Comparison of ENCODE assay signal across 1 cellular context in the genomic region with DNA sequence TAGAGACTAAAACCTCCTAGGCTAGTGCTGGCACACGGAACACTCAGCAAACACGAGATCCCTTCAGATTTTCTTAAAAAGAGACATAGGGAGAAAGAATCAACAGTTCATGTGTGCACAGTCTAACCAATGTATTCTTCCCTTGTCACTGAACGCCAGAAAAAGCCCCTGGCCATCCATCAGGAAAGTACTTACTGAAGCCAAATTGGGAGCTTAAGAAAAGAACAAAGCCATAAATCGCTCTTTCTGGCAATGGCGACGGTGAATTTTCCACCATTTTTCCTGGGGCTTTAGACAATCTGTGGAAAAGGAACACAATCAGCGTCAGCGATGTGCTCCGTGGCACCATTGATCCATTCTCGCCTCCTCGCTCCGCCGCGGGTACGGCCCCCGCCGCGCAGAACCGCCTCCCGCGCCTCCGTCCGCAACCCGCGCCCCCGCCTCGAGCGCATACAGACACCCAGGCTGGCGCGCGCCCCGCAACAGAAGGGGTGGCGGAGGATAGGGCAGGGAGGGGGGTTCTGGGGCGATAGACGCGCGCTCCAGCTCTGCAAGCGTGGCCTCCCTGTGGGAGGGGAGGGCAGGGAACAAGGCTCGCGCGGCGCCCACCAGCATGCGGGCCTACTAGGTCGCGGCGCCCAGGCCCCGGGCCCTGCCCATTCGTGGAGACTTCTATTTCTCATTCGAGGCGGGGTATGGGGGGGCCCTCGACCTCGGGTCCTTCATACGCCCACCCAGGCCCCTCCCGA.
TF ChIP-seq lines count a peak whose summit lies in the region.

No MANE protein-coding gene starts in this region.

TF ChIP-seq in HEK293, 187 proteins besides CTCF, POLR2A, EP300 and RAD21 (continued from another document and continues in another):
- TF ChIP-seq, protein P1, sequence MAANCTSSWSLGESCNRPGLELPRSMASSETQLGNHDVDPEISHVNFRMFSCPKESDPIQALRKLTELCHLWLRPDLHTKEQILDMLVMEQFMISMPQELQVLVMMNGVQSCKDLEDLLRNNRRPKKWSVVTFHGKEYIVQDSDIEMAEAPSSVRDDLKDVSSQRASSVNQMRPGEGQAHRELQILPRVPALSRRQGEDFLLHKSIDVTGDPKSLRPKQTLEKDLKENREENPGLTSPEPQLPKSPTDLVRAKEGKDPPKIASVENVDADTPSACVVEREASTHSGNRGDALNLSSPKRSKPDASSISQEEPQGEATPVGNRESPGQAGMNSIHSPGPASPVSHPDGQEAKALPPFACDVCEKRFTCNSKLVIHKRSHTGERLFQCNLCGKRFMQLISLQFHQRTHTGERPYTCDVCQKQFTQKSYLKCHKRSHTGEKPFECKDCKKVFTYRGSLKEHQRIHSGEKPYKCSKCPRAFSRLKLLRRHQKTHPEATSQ (tag by site-specific recombination; IDR thresholded peaks at IDR 0.05): peak; percentile 97
- TF ChIP-seq, protein P2, sequence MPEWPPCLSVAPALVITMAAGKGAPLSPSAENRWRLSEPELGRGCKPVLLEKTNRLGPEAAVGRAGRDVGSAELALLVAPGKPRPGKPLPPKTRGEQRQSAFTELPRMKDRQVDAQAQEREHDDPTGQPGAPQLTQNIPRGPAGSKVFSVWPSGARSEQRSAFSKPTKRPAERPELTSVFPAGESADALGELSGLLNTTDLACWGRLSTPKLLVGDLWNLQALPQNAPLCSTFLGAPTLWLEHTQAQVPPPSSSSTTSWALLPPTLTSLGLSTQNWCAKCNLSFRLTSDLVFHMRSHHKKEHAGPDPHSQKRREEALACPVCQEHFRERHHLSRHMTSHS (tag by site-specific recombination; IDR thresholded peaks at IDR 0.05): no peak
- no peak; the same call in 1 of the 2 replicates for TF ChIP-seq ZNF335 (tag by site-specific recombination; conservative IDR thresholded peaks at IDR 0.05)
- TF ChIP-seq, protein P3, sequence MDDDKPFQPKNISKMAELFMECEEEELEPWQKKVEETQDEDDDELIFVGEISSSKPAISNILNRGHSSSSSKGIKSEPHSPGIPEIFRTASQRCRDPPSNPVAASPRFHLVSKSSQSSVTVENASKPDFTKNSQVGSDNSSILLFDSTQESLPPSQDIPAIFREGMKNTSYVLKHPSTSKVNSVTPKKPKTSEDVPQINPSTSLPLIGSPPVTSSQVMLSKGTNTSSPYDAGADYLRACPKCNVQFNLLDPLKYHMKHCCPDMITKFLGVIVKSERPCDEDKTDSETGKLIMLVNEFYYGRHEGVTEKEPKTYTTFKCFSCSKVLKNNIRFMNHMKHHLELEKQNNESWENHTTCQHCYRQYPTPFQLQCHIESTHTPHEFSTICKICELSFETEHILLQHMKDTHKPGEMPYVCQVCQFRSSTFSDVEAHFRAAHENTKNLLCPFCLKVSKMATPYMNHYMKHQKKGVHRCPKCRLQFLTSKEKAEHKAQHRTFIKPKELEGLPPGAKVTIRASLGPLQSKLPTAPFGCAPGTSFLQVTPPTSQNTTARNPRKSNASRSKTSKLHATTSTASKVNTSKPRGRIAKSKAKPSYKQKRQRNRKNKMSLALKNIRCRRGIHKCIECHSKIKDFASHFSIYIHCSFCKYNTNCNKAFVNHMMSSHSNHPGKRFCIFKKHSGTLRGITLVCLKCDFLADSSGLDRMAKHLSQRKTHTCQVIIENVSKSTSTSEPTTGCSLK (tag by site-specific recombination; IDR thresholded peaks at IDR 0.05): no peak
- no peak for TF ChIP-seq RBAK (tag by site-specific recombination; IDR thresholded peaks at IDR 0.05)
- peak; percentile 83 for TF ChIP-seq YY1 (tag by site-specific recombination; IDR thresholded peaks at IDR 0.05)
- TF ChIP-seq SP2 (tag by site-specific recombination; IDR thresholded peaks at IDR 0.05): peak; percentile 60; the same call in 1 of the 2 replicates
- TF ChIP-seq ZNF433 (tag by site-specific recombination; IDR thresholded peaks at IDR 0.05; ENCODE audit: low read depth): no peak
- TF ChIP-seq ZNF544 (tag by site-specific recombination; IDR thresholded peaks at IDR 0.05): no peak
- TF ChIP-seq, protein P4, sequence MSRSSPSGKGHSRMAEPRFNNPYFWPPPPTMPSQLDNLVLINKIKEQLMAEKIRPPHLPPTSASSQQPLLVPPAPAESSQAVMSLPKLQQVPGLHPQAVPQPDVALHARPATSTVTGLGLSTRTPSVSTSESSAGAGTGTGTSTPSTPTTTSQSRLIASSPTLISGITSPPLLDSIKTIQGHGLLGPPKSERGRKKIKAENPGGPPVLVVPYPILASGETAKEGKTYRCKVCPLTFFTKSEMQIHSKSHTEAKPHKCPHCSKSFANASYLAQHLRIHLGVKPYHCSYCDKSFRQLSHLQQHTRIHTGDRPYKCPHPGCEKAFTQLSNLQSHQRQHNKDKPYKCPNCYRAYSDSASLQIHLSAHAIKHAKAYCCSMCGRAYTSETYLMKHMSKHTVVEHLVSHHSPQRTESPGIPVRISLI (tag by site-specific recombination; IDR thresholded peaks at IDR 0.05): no peak
- peak; percentile 37; the same call in 1 of the 2 replicates for TF ChIP-seq ZNF707 (tag by site-specific recombination; IDR thresholded peaks at IDR 0.05)
- TF ChIP-seq ZNF132 (tag by site-specific recombination; IDR thresholded peaks at IDR 0.05; ENCODE audit: borderline replicate concordance): no peak
- peak; percentile 86 for TF ChIP-seq ZBTB7A (tag by site-specific recombination; IDR thresholded peaks at IDR 0.05; ENCODE audit: low read depth)
- peak; percentile 95 for TF ChIP-seq KLF8 (tag by site-specific recombination; IDR thresholded peaks at IDR 0.05)
- TF ChIP-seq ZNF133 (tag by site-specific recombination; IDR thresholded peaks at IDR 0.05): no peak
- TF ChIP-seq HOXC10 (CRISPR knock-in tag; IDR thresholded peaks at IDR 0.05): no peak
- peak; percentile 85 for TF ChIP-seq ZXDB (tag by site-specific recombination; IDR thresholded peaks at IDR 0.05)
- no peak for TF ChIP-seq ZNF138 (tag by site-specific recombination; IDR thresholded peaks at IDR 0.05; ENCODE audit: borderline replicate concordance)
- TF ChIP-seq ZNF561 (tag by site-specific recombination; IDR thresholded peaks at IDR 0.05; ENCODE audit: borderline replicate concordance): no peak
- no peak for TF ChIP-seq ZNF175 (tag by site-specific recombination; IDR thresholded peaks at IDR 0.05)
- 0 out of 2 replicates have a peak, but pooled peaks have one; percentile 34 for TF ChIP-seq ZNF146 (tag by site-specific recombination; IDR thresholded peaks at IDR 0.05)
- TF ChIP-seq BCL11A (tag by site-specific recombination; IDR thresholded peaks at IDR 0.05; ENCODE audit: low read depth): no peak
- no peak for TF ChIP-seq OVOL3 (tag by site-specific recombination; IDR thresholded peaks at IDR 0.05)
- TF ChIP-seq ZNF621 (tag by site-specific recombination; IDR thresholded peaks at IDR 0.05): no peak
- no peak for TF ChIP-seq ZNF654 (tag by site-specific recombination; IDR thresholded peaks at IDR 0.05; ENCODE audit: low read depth)
- TF ChIP-seq, protein P5, sequence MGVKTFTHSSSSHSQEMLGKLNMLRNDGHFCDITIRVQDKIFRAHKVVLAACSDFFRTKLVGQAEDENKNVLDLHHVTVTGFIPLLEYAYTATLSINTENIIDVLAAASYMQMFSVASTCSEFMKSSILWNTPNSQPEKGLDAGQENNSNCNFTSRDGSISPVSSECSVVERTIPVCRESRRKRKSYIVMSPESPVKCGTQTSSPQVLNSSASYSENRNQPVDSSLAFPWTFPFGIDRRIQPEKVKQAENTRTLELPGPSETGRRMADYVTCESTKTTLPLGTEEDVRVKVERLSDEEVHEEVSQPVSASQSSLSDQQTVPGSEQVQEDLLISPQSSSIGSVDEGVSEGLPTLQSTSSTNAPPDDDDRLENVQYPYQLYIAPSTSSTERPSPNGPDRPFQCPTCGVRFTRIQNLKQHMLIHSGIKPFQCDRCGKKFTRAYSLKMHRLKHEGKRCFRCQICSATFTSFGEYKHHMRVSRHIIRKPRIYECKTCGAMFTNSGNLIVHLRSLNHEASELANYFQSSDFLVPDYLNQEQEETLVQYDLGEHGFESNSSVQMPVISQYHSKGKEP (tag by site-specific recombination; IDR thresholded peaks at IDR 0.05): no peak
- no peak for TF ChIP-seq ZFP41 (tag by site-specific recombination; IDR thresholded peaks at IDR 0.05; ENCODE audit: borderline replicate concordance)
- TF ChIP-seq ZNF596 (tag by site-specific recombination; IDR thresholded peaks at IDR 0.05): no peak
- TF ChIP-seq TRIM28 (IDR thresholded peaks at IDR 0.05; ENCODE audit: borderline replicate concordance, low read length): no peak
- TF ChIP-seq ZNF658 (tag by site-specific recombination; IDR thresholded peaks at IDR 0.05): no peak
- TF ChIP-seq ZSCAN16 (tag by site-specific recombination; IDR thresholded peaks at IDR 0.05): no peak
- TF ChIP-seq, protein P6, sequence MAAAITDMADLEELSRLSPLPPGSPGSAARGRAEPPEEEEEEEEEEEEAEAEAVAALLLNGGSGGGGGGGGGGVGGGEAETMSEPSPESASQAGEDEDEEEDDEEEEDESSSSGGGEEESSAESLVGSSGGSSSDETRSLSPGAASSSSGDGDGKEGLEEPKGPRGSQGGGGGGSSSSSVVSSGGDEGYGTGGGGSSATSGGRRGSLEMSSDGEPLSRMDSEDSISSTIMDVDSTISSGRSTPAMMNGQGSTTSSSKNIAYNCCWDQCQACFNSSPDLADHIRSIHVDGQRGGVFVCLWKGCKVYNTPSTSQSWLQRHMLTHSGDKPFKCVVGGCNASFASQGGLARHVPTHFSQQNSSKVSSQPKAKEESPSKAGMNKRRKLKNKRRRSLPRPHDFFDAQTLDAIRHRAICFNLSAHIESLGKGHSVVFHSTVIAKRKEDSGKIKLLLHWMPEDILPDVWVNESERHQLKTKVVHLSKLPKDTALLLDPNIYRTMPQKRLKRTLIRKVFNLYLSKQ (tag by site-specific recombination; IDR thresholded peaks at IDR 0.05; ENCODE audit: borderline replicate concordance): no peak
- no peak for TF ChIP-seq HOXA7 (CRISPR knock-in tag; IDR thresholded peaks at IDR 0.05; ENCODE audit: borderline replicate concordance)
- TF ChIP-seq, protein P7, sequence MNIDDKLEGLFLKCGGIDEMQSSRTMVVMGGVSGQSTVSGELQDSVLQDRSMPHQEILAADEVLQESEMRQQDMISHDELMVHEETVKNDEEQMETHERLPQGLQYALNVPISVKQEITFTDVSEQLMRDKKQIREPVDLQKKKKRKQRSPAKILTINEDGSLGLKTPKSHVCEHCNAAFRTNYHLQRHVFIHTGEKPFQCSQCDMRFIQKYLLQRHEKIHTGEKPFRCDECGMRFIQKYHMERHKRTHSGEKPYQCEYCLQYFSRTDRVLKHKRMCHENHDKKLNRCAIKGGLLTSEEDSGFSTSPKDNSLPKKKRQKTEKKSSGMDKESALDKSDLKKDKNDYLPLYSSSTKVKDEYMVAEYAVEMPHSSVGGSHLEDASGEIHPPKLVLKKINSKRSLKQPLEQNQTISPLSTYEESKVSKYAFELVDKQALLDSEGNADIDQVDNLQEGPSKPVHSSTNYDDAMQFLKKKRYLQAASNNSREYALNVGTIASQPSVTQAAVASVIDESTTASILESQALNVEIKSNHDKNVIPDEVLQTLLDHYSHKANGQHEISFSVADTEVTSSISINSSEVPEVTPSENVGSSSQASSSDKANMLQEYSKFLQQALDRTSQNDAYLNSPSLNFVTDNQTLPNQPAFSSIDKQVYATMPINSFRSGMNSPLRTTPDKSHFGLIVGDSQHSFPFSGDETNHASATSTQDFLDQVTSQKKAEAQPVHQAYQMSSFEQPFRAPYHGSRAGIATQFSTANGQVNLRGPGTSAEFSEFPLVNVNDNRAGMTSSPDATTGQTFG (tag by site-specific recombination; IDR thresholded peaks at IDR 0.05; ENCODE audit: borderline replicate concordance): no peak
- TF ChIP-seq, protein P8, sequence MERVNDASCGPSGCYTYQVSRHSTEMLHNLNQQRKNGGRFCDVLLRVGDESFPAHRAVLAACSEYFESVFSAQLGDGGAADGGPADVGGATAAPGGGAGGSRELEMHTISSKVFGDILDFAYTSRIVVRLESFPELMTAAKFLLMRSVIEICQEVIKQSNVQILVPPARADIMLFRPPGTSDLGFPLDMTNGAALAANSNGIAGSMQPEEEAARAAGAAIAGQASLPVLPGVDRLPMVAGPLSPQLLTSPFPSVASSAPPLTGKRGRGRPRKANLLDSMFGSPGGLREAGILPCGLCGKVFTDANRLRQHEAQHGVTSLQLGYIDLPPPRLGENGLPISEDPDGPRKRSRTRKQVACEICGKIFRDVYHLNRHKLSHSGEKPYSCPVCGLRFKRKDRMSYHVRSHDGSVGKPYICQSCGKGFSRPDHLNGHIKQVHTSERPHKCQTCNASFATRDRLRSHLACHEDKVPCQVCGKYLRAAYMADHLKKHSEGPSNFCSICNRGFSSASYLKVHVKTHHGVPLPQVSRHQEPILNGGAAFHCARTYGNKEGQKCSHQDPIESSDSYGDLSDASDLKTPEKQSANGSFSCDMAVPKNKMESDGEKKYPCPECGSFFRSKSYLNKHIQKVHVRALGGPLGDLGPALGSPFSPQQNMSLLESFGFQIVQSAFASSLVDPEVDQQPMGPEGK (tag by site-specific recombination; IDR thresholded peaks at IDR 0.05): peak; percentile 99
- TF ChIP-seq ZNF660 (tag by site-specific recombination; IDR thresholded peaks at IDR 0.05): no peak; the same call in 1 of the 2 replicates
- TF ChIP-seq ZNF548 (tag by site-specific recombination; IDR thresholded peaks at IDR 0.05): no peak
- peak; percentile 79 for TF ChIP-seq ZNF610 (tag by site-specific recombination; IDR thresholded peaks at IDR 0.05; ENCODE audit: borderline replicate concordance)
- TF ChIP-seq, protein P9, sequence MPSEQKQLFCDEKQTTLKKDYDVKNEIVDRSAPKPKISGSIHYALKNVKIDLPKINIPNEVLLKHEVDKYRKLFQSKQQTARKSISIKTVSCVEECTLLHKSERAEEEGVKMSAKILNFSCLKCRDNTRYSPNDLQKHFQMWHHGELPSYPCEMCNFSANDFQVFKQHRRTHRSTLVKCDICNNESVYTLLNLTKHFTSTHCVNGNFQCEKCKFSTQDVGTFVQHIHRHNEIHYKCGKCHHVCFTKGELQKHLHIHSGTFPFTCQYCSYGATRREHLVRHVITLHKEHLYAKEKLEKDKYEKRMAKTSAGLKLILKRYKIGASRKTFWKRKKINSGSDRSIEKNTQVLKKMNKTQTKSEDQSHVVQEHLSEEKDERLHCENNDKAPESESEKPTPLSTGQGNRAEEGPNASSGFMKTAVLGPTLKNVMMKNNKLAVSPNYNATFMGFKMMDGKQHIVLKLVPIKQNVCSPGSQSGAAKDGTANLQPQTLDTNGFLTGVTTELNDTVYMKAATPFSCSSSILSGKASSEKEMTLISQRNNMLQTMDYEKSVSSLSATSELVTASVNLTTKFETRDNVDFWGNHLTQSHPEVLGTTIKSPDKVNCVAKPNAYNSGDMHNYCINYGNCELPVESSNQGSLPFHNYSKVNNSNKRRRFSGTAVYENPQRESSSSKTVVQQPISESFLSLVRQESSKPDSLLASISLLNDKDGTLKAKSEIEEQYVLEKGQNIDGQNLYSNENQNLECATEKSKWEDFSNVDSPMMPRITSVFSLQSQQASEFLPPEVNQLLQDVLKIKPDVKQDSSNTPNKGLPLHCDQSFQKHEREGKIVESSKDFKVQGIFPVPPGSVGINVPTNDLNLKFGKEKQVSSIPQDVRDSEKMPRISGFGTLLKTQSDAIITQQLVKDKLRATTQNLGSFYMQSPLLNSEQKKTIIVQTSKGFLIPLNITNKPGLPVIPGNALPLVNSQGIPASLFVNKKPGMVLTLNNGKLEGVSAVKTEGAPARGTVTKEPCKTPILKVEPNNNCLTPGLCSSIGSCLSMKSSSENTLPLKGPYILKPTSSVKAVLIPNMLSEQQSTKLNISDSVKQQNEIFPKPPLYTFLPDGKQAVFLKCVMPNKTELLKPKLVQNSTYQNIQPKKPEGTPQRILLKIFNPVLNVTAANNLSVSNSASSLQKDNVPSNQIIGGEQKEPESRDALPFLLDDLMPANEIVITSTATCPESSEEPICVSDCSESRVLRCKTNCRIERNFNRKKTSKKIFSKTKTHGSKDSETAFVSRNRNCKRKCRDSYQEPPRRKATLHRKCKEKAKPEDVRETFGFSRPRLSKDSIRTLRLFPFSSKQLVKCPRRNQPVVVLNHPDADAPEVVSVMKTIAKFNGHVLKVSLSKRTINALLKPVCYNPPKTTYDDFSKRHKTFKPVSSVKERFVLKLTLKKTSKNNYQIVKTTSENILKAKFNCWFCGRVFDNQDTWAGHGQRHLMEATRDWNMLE (tag by site-specific recombination; conservative IDR thresholded peaks at IDR 0.05; ENCODE audit: low read depth): no peak
- no peak for TF ChIP-seq ZNF114 (tag by site-specific recombination; IDR thresholded peaks at IDR 0.05)
